2 cellular contexts compared by ENCODE assay signal in the genomic region with DNA sequence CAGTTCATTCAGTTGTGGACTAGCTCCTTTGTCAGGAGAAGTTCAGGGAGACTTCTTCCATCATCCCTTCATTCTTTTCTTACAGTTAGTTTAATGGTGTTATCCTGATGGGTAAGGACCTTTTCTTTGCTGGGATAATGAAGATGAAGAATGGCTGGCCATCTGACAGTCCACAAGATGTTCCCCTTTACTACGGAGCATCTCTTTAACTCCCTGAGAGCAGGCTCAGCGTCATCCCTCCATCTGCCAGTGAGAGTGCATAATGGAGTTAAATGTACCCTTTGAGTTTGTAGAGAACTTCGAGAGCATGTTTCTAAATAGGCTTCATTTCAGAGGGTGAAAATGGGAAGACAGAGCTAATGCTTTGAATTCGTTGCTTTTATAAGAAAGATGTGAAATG.
A peak's percentile ranks its signal among the peaks of the same experiment; 100 is the strongest.
TF ChIP-seq lines count a peak whose summit lies in the region.

No MANE protein-coding gene starts in this region.

TF ChIP-seq in GM12878, 131 proteins besides CTCF, POLR2A, EP300 and RAD21 (continued from another document):
- TF ChIP-seq, protein P1, sequence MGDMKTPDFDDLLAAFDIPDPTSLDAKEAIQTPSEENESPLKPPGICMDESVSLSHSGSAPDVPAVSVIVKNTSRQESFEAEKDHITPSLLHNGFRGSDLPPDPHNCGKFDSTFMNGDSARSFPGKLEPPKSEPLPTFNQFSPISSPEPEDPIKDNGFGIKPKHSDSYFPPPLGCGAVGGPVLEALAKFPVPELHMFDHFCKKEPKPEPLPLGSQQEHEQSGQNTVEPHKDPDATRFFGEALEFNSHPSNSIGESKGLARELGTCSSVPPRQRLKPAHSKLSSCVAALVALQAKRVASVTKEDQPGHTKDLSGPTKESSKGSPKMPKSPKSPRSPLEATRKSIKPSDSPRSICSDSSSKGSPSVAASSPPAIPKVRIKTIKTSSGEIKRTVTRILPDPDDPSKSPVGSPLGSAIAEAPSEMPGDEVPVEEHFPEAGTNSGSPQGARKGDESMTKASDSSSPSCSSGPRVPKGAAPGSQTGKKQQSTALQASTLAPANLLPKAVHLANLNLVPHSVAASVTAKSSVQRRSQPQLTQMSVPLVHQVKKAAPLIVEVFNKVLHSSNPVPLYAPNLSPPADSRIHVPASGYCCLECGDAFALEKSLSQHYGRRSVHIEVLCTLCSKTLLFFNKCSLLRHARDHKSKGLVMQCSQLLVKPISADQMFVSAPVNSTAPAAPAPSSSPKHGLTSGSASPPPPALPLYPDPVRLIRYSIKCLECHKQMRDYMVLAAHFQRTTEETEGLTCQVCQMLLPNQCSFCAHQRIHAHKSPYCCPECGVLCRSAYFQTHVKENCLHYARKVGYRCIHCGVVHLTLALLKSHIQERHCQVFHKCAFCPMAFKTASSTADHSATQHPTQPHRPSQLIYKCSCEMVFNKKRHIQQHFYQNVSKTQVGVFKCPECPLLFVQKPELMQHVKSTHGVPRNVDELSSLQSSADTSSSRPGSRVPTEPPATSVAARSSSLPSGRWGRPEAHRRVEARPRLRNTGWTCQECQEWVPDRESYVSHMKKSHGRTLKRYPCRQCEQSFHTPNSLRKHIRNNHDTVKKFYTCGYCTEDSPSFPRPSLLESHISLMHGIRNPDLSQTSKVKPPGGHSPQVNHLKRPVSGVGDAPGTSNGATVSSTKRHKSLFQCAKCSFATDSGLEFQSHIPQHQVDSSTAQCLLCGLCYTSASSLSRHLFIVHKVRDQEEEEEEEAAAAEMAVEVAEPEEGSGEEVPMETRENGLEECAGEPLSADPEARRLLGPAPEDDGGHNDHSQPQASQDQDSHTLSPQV (IDR thresholded peaks at IDR 0.05), result no peak
- 0 out of 2 replicates have a peak, but pooled peaks have one; percentile 30 for TF ChIP-seq MXI1 (IDR thresholded peaks at IDR 0.05; ENCODE audit: low read depth, low read length)
- TF ChIP-seq POLR2AphosphoS5 (IDR thresholded peaks at IDR 0.05; ENCODE audit: low read length), result 0 out of 2 replicates have a peak, but pooled peaks have one; percentile 44

TF ChIP-seq in liver, 16 proteins besides CTCF, POLR2A, EP300 and RAD21 (continued from another document):
- no peak for TF ChIP-seq NR2F2 (IDR thresholded peaks at IDR 0.05)
- no peak for TF ChIP-seq HNF4A (conservative IDR thresholded peaks at IDR 0.05)
- TF ChIP-seq FOXA2 (IDR thresholded peaks at IDR 0.05), result no peak
- TF ChIP-seq, protein P2, sequence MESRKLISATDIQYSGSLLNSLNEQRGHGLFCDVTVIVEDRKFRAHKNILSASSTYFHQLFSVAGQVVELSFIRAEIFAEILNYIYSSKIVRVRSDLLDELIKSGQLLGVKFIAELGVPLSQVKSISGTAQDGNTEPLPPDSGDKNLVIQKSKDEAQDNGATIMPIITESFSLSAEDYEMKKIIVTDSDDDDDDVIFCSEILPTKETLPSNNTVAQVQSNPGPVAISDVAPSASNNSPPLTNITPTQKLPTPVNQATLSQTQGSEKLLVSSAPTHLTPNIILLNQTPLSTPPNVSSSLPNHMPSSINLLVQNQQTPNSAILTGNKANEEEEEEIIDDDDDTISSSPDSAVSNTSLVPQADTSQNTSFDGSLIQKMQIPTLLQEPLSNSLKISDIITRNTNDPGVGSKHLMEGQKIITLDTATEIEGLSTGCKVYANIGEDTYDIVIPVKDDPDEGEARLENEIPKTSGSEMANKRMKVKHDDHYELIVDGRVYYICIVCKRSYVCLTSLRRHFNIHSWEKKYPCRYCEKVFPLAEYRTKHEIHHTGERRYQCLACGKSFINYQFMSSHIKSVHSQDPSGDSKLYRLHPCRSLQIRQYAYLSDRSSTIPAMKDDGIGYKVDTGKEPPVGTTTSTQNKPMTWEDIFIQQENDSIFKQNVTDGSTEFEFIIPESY (IDR thresholded peaks at IDR 0.05), result no peak
- TF ChIP-seq MAX (IDR thresholded peaks at IDR 0.05), result no peak
- TF ChIP-seq SP1 (IDR thresholded peaks at IDR 0.05), result no peak
